ENCODE assay signal across 8 cellular contexts in genomic region chr13:50081106-50081898, GRCh38.
DNase-seq lines count a peak whose midpoint lies in the region; ATAC-seq and TF ChIP-seq lines count a peak whose summit lies in the region.

No MANE protein-coding gene starts in this region.

- no peaks in the 10 kb centered on the region for H3K79me1 ChIP-seq in H9 (ENCODE audit: insufficient read depth, low read depth, low read length, poor library complexity, severe bottlenecking)

- no peak overlapping the region for H2BK12ac ChIP-seq in H9 (ENCODE audit: insufficient read length, low read depth, low read length)

- peak overlapping the region; percentile 42; the same call in 1 of the 2 replicates for H3K14ac ChIP-seq in H9 (ENCODE audit: insufficient read depth, low read length)

- H3K23ac ChIP-seq in H9 (ENCODE audit: insufficient read length, low read depth, low read length), result no peak overlapping the region

- H3K27me3 ChIP-seq in H9 (ENCODE audit: insufficient read depth, low read length) (no peaks in the 10 kb centered on the region), esophagus (ENCODE audit: control insufficient read depth in 1 of 2, insufficient read depth in 2 of 2, low read length in 2 of 2) (no peaks in the 10 kb centered on the region), subcutaneous abdominal adipose tissue (ENCODE audit: control insufficient read depth in 5 of 5, insufficient read depth in 4 of 5, low read length in 5 of 5) (peaks cover 0 to 2% (median 0%) of the 10 kb centered on the region in 5 donors)

- no peak overlapping the region for H4K8ac ChIP-seq in H9 (replicated peaks; ENCODE audit: insufficient read length, low read depth, low read length)

- H3K23me2 ChIP-seq in H9 (ENCODE audit: insufficient read length, low read depth, low read length, poor library complexity, severe bottlenecking), result peaks cover 17% of the 10 kb centered on the region

- WGBS in H9 (ENCODE audit: extremely low coverage, insufficient read length, low lambda C conversion rate), result no CpG with 5 or more reads among the region's 71 CpGs
- 0 to 1% methylated on average over 68 to 71 of the region's 71 CpGs for WGBS in esophagus, 2 donors

- H3K79me2 ChIP-seq in H9 (ENCODE audit: insufficient read depth, low read length), result peaks cover 4% of the 10 kb centered on the region; the same call in 1 of the 2 replicates

- POLR2A ChIA-PET in naive thymus-derived CD8-positive, alpha-beta T cell (lab: Charles Lee), result interaction anchor here (0.7 to 11.9 kb wide), 8 partner anchors 26 to 831 kb away, joined by 3 to 176 read pairs (median 8); partner anchors contain the start of gene TRIM13

- H3K4me3 Mint-ChIP-seq in H9, result peak overlapping the region; percentile 98 to 99
- peak overlapping the region; percentile 90 to 99 (median 96) for H3K4me3 Mint-ChIP-seq in naive thymus-derived CD8-positive, alpha-beta T cell

- H3K36me3 Mint-ChIP-seq in H9 (ENCODE audit: insufficient read depth in 1 of 3, low read depth in 3 of 3), result no peaks in the 10 kb centered on the region; a peak in 1 of 7 replicates
- peaks cover 0 to 5% (median 0%) of the 10 kb centered on the region in 3 donors for H3K36me3 Mint-ChIP-seq in naive thymus-derived CD8-positive, alpha-beta T cell

- H3K36me3 ChIP-seq in esophagus (ENCODE audit: control insufficient read depth in 2 of 2, insufficient read depth in 2 of 2, low read length in 1 of 2), result no peaks in the 10 kb centered on the region
- H3K36me3 ChIP-seq in subcutaneous abdominal adipose tissue (ENCODE audit: control insufficient read depth in 5 of 5, insufficient read depth in 5 of 5, low read length in 5 of 5), result no peaks in the 10 kb centered on the region

- no peak overlapping the region for H3T11ph ChIP-seq in H9 (ENCODE audit: low read length)

- peak; percentile 68 for DNase-seq in ELF-1 (ENCODE audit: low read depth, low spot score)
- DNase-seq in H9, result peak; percentile 63
- peak; percentile 68 to 69 for DNase-seq in NCI-H1930 (lab: John Stamatoyannopoulos, UW)
- peak; percentile 39 for DNase-seq in activated CD8-positive, alpha-beta memory T cell treated with anti-CD3 and anti-CD28 coated beads, Interleukin-2, amount 50 U/mL, for 4 hours
- DNase-seq in naive thymus-derived CD8-positive, alpha-beta T cell, result peak in 6 of 10 donors; percentile 11 to 65 (median 33)
- no peak for DNase-seq in mesenteric fat pad (ENCODE audit: low spot score)

- no peak overlapping the region for H2BK15ac ChIP-seq in H9 (ENCODE audit: low read depth, low read length)

- no peak overlapping the region for H2AFZ ChIP-seq in H9 (ENCODE audit: low read length)

- peaks cover 24 to 32% of the 10 kb centered on the region in 2 experiments for H3K4me1 Mint-ChIP-seq in H9
- peaks cover 7 to 72% (median 30%) of the 10 kb centered on the region in 4 donors for H3K4me1 Mint-ChIP-seq in naive thymus-derived CD8-positive, alpha-beta T cell

- H2BK20ac ChIP-seq in H9 (ENCODE audit: low read depth, low read length, poor library complexity, severe bottlenecking), result no peak overlapping the region

- peak; percentile 51; the same call in 2 of the 3 replicates for TF ChIP-seq CTCF in H9 (conservative IDR thresholded peaks at IDR 0.05)

- H4K91ac ChIP-seq in H9 (ENCODE audit: insufficient read length, low read depth, low read length), result no peak overlapping the region

- no peak overlapping the region for H4K5ac ChIP-seq in H9 (ENCODE audit: insufficient read length, low read depth, low read length)

- no peaks in the 10 kb centered on the region for H3K9me3 ChIP-seq in H9 (ENCODE audit: control insufficient read depth, low read depth, low read length)
- no peaks in the 10 kb centered on the region for H3K9me3 ChIP-seq in esophagus (ENCODE audit: control insufficient read depth in 2 of 2, insufficient read depth in 1 of 2, low read depth in 1 of 2, low read length in 1 of 2)
- H3K9me3 ChIP-seq in subcutaneous abdominal adipose tissue (ENCODE audit: control insufficient read depth in 5 of 5, low read length in 5 of 5), result no peaks in the 10 kb centered on the region

- H3K27ac ChIP-seq in H9 (ENCODE audit: insufficient read length, low read depth, low read length), result peak overlapping the region; percentile 15
- H3K27ac ChIP-seq in esophagus (ENCODE audit: low read depth in 2 of 2, low read length in 1 of 2), result peak overlapping the region; percentile 95 to 97
- peak overlapping the region; percentile 87 for H3K27ac ChIP-seq in subcutaneous abdominal adipose tissue (ENCODE audit: low read depth, low read length)

- H3K27me3 Mint-ChIP-seq in H9 (ENCODE audit: low read depth), result peaks cover 5% of the 10 kb centered on the region; the same call in 1 of the 2 replicates
- H3K27me3 Mint-ChIP-seq in naive thymus-derived CD8-positive, alpha-beta T cell, result peaks cover 5 to 29% (median 10%) of the 10 kb centered on the region in 5 donors

- H3K4ac ChIP-seq in H9 (ENCODE audit: low read depth, low read length), result no peak overlapping the region

- H4K20me1 ChIP-seq in H9 (ENCODE audit: control insufficient read depth, insufficient read depth, insufficient read length), result no peaks in the 10 kb centered on the region

- H2AK5ac ChIP-seq in H9 (ENCODE audit: insufficient read length, low read length), result no peak overlapping the region

- H3K4me2 ChIP-seq in H9 (ENCODE audit: insufficient read depth, insufficient read length, low read length), result peak overlapping the region; percentile 84

- H3K9ac ChIP-seq in H9 (ENCODE audit: extremely low read depth, insufficient read length, low read length) (peak overlapping the region; percentile 71), subcutaneous abdominal adipose tissue (ENCODE audit: low read length in 5 of 5) (peak overlapping the region; percentile 39 to 92 (median 84))

- peak; percentile 20 to 42 for ATAC-seq in naive thymus-derived CD8-positive, alpha-beta T cell

- no peaks in the 10 kb centered on the region; a peak in 1 of 5 replicates for H3K9me3 Mint-ChIP-seq in H9
- peaks cover 0 to 7% (median 0%) of the 10 kb centered on the region in 9 donors for H3K9me3 Mint-ChIP-seq in naive thymus-derived CD8-positive, alpha-beta T cell

- peak overlapping the region; percentile 78 to 96 for H3K4me3 ChIP-seq in esophagus (ENCODE audit: low read depth in 1 of 2, low read length in 2 of 2)
- peak overlapping the region; percentile 82 to 90 (median 85) for H3K4me3 ChIP-seq in subcutaneous abdominal adipose tissue (ENCODE audit: low read depth in 1 of 5, low read length in 5 of 5)

- peak overlapping the region; percentile 72 for H3K18ac ChIP-seq in H9 (ENCODE audit: insufficient read length, low read depth, low read length)

- H2BK5ac ChIP-seq in H9 (ENCODE audit: insufficient read length, low read length), result no peak overlapping the region

- peak overlapping the region; percentile 98 to 100 (median 99) for H3K27ac Mint-ChIP-seq in H9
- peak overlapping the region; percentile 90 to 97 (median 94) for H3K27ac Mint-ChIP-seq in naive thymus-derived CD8-positive, alpha-beta T cell

- H3K4me1 ChIP-seq in H9 (ENCODE audit: insufficient read depth, low read length) (no peaks in the 10 kb centered on the region), esophagus (ENCODE audit: control insufficient read depth in 2 of 2, insufficient read depth in 2 of 2, low read length in 1 of 2) (no peaks in the 10 kb centered on the region), subcutaneous abdominal adipose tissue (ENCODE audit: control insufficient read depth in 5 of 5, insufficient read depth in 5 of 5, low read length in 5 of 5) (peaks cover 0 to 45% (median 34%) of the 10 kb centered on the region in 5 donors)

- no peak overlapping the region for H2BK120ac ChIP-seq in H9 (ENCODE audit: low read depth, low read length, poor library complexity, severe bottlenecking)

- H3K56ac ChIP-seq in H9 (ENCODE audit: insufficient read length, low read depth, low read length), result no peak overlapping the region

Comparison
In these comparisons a context has a peak if more than half of its experiments do, and no peak if none do; other contexts are left out.
1. H3K27ac ChIP-seq: peak in every context shown above with its lines; median percentile 96 in esophagus; 87 in subcutaneous abdominal adipose tissue; 15 in H9.